In the genomic region with DNA sequence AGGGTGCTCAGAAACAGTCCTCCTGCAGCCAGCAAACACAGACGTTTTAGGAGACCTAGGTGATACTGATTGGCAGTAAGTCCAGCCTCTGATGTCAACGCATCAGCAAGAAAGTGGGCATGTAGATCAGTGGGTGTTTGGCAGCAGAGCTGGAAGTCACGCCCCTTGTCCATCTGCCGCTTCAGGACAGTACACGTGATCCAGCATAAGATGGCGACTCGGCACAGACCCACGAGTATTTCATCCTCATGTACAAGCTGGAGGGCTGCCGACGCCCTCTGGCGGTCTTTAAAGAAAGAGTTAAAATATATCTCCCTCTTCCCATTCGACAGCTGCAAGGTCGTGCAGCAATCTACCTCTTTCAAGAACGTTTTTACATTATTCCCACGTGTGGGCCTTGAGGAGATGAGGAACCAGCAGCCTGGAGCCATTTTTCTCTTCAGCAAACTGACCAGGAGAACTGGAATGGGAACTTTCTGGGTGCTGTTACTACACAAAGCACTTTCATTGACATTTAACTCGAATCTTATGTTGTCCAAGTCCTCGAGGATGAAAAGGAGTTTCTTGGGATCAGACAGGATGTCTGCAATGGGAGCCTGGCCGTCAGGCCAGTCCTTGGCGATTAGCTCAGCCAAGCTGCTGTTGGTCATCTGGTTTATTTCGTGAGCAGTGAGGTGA, we compare ENCODE assay signal across 9 cellular contexts. TPM values are rescaled to one million over a fixed set of nuclear protein-coding genes. Genes with fewer than 3 reads are reported as not detected.
A peak's percentile ranks its signal among the peaks of the same experiment; 100 is the strongest.
DNase-seq lines count a peak whose midpoint lies in the region; ATAC-seq lines count a peak whose summit lies in the region.
"Had no signal": no experiment of that assay in that cellular context is flagged by ENCODE, and none has a peak within 500 bp of the region (broad histone marks: within the 10 kb centered on the region; RNA-seq: fewer than 3 reads in every experiment).

No MANE protein-coding gene starts in this region.

- H3K4me1 Mint-ChIP-seq in activated CD4-positive, alpha-beta T cell treated with anti-CD3 and anti-CD28 coated beads, Interleukin-2, amount 10 ng/mL, durations not matched to agents 24 days and 14 days: no peaks in the 10 kb centered on the region

- H3K9me3 Mint-ChIP-seq in activated CD4-positive, alpha-beta T cell treated with anti-CD3 and anti-CD28 coated beads, Interleukin-2, amount 10 ng/mL, durations not matched to agents 24 days and 14 days: peaks cover 16% of the 10 kb centered on the region

- ATAC-seq in HG02763 (IDR thresholded peaks at IDR 0.05; ENCODE audit: unreplicated experiment) (peak; percentile 41), HG03039 (IDR thresholded peaks at IDR 0.05; ENCODE audit: unreplicated experiment) (no peak), HG03342 (IDR thresholded peaks at IDR 0.05; ENCODE audit: unreplicated experiment) (no peak)

- no peaks in the 10 kb centered on the region for H3K36me3 Mint-ChIP-seq in activated CD4-positive, alpha-beta T cell treated with anti-CD3 and anti-CD28 coated beads, Interleukin-2, amount 10 ng/mL, durations not matched to agents 24 days and 14 days (ENCODE audit: low read depth)

- no peak overlapping the region for H3K4me3 Mint-ChIP-seq in activated CD4-positive, alpha-beta T cell treated with anti-CD3 and anti-CD28 coated beads, Interleukin-2, amount 10 ng/mL, durations not matched to agents 24 days and 14 days
- H3K4me3 Mint-ChIP-seq: T-helper 1 cell treated with Interleukin-12 subunit alpha and Interleukin-12 subunit beta and Interleukin-4 antibody, amounts not matched to agents 30 μg/mL and 1 μg/mL, for 36 hours had no signal

- H3K27me3 Mint-ChIP-seq in activated CD4-positive, alpha-beta T cell treated with anti-CD3 and anti-CD28 coated beads, Interleukin-2, amount 10 ng/mL, durations not matched to agents 24 days and 14 days: no peaks in the 10 kb centered on the region

- intact Hi-C loops in activated CD4-positive, alpha-beta T cell treated with anti-CD3 and anti-CD28 coated beads, Interleukin-2, amount 10 ng/mL, durations not matched to agents 24 days and 14 days (cut with micrococcal nuclease): no loop called here
- intact Hi-C loops in head of caudate nucleus (cut with DNase I): no loop called here

- DNase-seq in DMS 273 (lab: John Stamatoyannopoulos, UW; ENCODE audit: unreplicated experiment) (peak; percentile 96), NCI-H2227 treated with DMSO at 0.1 percent for 48 hours (lab: John Stamatoyannopoulos, UW) (peak; percentile 82), head of caudate nucleus (peak in 33 of 42 donors; percentile 3 to 63 (median 19))
- DNase-seq in activated CD4-positive, alpha-beta T cell treated with anti-CD3 and anti-CD28 coated beads, Interleukin-2, amount 10 ng/mL, durations not matched to agents 24 days and 14 days: peak; percentile 60
- peak; percentile 4 to 29 (median 24) for DNase-seq in stimulated activated CD4-positive, alpha-beta T cell treated with anti-CD3 and anti-CD28 coated beads, Interleukin-12 subunit alpha, Interleukin-12 subunit beta, amount 100 ng/mL, for 48 hours (ENCODE audit: low read depth in 2 of 3, low spot score in 1 of 3)

- no peak overlapping the region for H3K27ac Mint-ChIP-seq in activated CD4-positive, alpha-beta T cell treated with anti-CD3 and anti-CD28 coated beads, Interleukin-2, amount 10 ng/mL, durations not matched to agents 24 days and 14 days
- H3K27ac Mint-ChIP-seq: T-helper 1 cell treated with Interleukin-12 subunit alpha and Interleukin-12 subunit beta and Interleukin-4 antibody, amounts not matched to agents 30 μg/mL and 1 μg/mL, for 36 hours had no signal

RNA-seq across cellular contexts. Expression of a gene that starts 22.3 kb away (rescaled TPM):
- total RNA-seq in activated CD4-positive, alpha-beta T cell treated with anti-CD3 and anti-CD28 coated beads, Interleukin-2, amount 10 ng/mL, durations not matched to agents 24 days and 14 days: not detected in 2 replicates

RNA-seq across cellular contexts. Expression of a gene that starts 26.8 kb away (rescaled TPM):
- not detected in 2 replicates for total RNA-seq in activated CD4-positive, alpha-beta T cell treated with anti-CD3 and anti-CD28 coated beads, Interleukin-2, amount 10 ng/mL, durations not matched to agents 24 days and 14 days

RNA-seq across cellular contexts. Expression of a gene that starts 40.6 kb away (rescaled TPM):
- total RNA-seq in activated CD4-positive, alpha-beta T cell treated with anti-CD3 and anti-CD28 coated beads, Interleukin-2, amount 10 ng/mL, durations not matched to agents 24 days and 14 days: not detected in 2 replicates

RNA-seq across cellular contexts. Expression of a gene that starts 50.6 kb away (rescaled TPM):
- not detected in 2 replicates for total RNA-seq in activated CD4-positive, alpha-beta T cell treated with anti-CD3 and anti-CD28 coated beads, Interleukin-2, amount 10 ng/mL, durations not matched to agents 24 days and 14 days

Comparison
In these comparisons a context has a peak if more than half of its experiments do, and no peak if none do; other contexts are left out.
1. DNase-seq: peak in every context shown above with its lines; median percentile 96 in DMS 273; 82 in NCI-H2227 treated with DMSO at 0.1 percent for 48 hours; 60 in activated CD4-positive, alpha-beta T cell treated with anti-CD3 and anti-CD28 coated beads, Interleukin-2, amount 10 ng/mL, durations not matched to agents 24 days and 14 days; 24 in stimulated activated CD4-positive, alpha-beta T cell treated with anti-CD3 and anti-CD28 coated beads, Interleukin-12 subunit alpha, Interleukin-12 subunit beta, amount 100 ng/mL, for 48 hours; 19 in head of caudate nucleus.